Comparison of ENCODE assay signal across 9 cellular contexts in the genomic region with DNA sequence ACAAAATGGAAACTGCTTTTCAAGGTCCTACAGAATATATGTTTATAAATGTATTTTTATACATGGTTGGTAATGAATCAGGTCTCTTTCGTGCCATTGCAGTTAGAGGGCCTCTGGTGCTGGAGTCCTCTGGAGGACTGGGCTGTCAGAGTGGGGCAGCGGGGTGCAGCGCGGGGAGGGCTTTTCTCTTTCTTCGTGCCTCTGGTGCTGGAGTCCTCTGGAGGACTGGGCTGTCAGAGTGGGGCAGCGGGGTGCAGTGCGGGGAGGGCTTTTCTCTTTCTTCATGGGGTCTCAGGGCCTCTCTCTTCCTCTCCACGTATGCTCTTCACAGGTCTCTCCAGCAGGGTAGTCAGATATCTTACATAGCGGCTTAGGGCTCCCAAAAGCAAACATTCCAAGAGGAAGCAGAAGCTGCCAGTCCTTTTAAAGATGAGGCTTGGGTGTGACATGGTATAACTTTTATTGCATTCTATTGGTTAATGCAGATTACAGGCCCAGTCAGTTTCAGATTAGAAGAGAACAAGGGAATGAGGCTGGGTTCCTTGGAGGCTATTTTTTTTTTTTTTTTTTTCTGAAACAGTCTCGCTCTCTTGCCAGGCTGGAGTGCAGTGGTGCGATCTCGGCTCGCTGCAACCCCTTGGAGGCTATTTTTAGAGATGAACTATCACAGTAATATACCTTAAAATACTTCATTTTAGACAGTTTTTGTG. TPM values are rescaled to one million over a fixed set of nuclear protein-coding genes. Genes with fewer than 3 reads are reported as not detected.
DNase-seq lines count a peak whose midpoint lies in the region; ATAC-seq, FAIRE-seq and TF ChIP-seq lines count a peak whose summit lies in the region.
"Had no signal": no experiment of that assay in that cellular context is flagged by ENCODE, and none has a peak within 500 bp of the region (broad histone marks: within the 10 kb centered on the region; RNA-seq: fewer than 3 reads in every experiment).

No MANE protein-coding gene starts in this region.

- peaks cover 9% of the 10 kb centered on the region; the same call in 1 of the 2 replicates for H3K36me3 ChIP-seq in OCI-LY1 (ENCODE audit: insufficient read depth, low read length)
- peaks cover 2 to 4% of the 10 kb centered on the region in 2 experiments for H3K36me3 ChIP-seq in trophoblast cell (ENCODE audit: control insufficient read depth in 1 of 2, insufficient read depth in 2 of 2, low read length in 2 of 2)

- H3K9me3 ChIP-seq in OCI-LY1 (ENCODE audit: low read length), result no peaks in the 10 kb centered on the region
- peaks cover 2% of the 10 kb centered on the region for H3K9me3 ChIP-seq in trophoblast cell (ENCODE audit: insufficient read depth, low read depth, low read length)

- H3K14ac ChIP-seq in trophoblast cell (ENCODE audit: low read length), result no peak overlapping the region

- no peak overlapping the region for H4K12ac ChIP-seq in trophoblast cell (ENCODE audit: low read depth, low read length)

- DNase-seq in epithelial cell of prostate (ENCODE audit: low read depth, low spot score) (no peak), trophoblast cell (no peak), RCC 7860 (ENCODE audit: low spot score) (no peak), foreskin melanocyte (no peak), COLO668 (lab: John Stamatoyannopoulos, UW; ENCODE audit: unreplicated experiment) (no peak)
- DNase-seq: activated T-cell treated with anti-CD3 and anti-CD28 coated beads, Interleukin-2, amount 50 U/mL, for 4 hours had no signal

- peak overlapping the region; percentile 45; the same call in 1 of the 2 replicates for H3K9ac ChIP-seq in OCI-LY1 (ENCODE audit: low read length)
- no peak overlapping the region for H3K9ac ChIP-seq in trophoblast cell (ENCODE audit: low read length)

- H3K4ac ChIP-seq in trophoblast cell (ENCODE audit: low read depth, low read length), result no peak overlapping the region

- no peaks in the 10 kb centered on the region for H4K20me1 ChIP-seq in OCI-LY1 (ENCODE audit: insufficient read depth, low read length)

- no peak overlapping the region for H4K8ac ChIP-seq in trophoblast cell (ENCODE audit: low read depth, low read length)

- H2AK5ac ChIP-seq in trophoblast cell (ENCODE audit: low read length), result no peak overlapping the region

- peaks cover 34% of the 10 kb centered on the region for H3K4me1 ChIP-seq in OCI-LY1 (ENCODE audit: insufficient read depth, low read length, severe bottlenecking)
- H3K4me1 ChIP-seq in trophoblast cell (ENCODE audit: control insufficient read depth in 1 of 2, insufficient read depth in 2 of 2, low read length in 2 of 2), result peaks cover 3 to 8% of the 10 kb centered on the region in 2 experiments

- no peak overlapping the region for H3K23ac ChIP-seq in trophoblast cell (ENCODE audit: low read length)

- H3K9me2 ChIP-seq in OCI-LY1 (ENCODE audit: low read depth, low read length), result no peaks in the 10 kb centered on the region

- H2AFZ ChIP-seq in OCI-LY1 (ENCODE audit: low read length) (0 out of 2 replicates have a peak overlapping the region, but pooled peaks have one; percentile 46), trophoblast cell (ENCODE audit: insufficient read depth, low read length, poor library complexity) (no peak overlapping the region)

- H3K79me1 ChIP-seq in trophoblast cell (ENCODE audit: low read length), result peaks cover 9% of the 10 kb centered on the region

- peak overlapping the region; percentile 60 for H2BK120ac ChIP-seq in trophoblast cell (ENCODE audit: insufficient read depth, low read length, poor library complexity)

- TF ChIP-seq CTCF in OCI-LY1 (IDR thresholded peaks at IDR 0.05; ENCODE audit: low read length), result no peak

- H4K91ac ChIP-seq in trophoblast cell (ENCODE audit: low read depth, low read length), result no peak overlapping the region

- FAIRE-seq in RCC 7860 (lab: Jason Lieb, UNC), result no peak

- ATAC-seq in GM19463 (IDR thresholded peaks at IDR 0.05; ENCODE audit: unreplicated experiment) (peak; percentile 18), HG02642 (IDR thresholded peaks at IDR 0.05; ENCODE audit: poor library complexity, unreplicated experiment) (no peak)
- ATAC-seq: activated T-cell treated with anti-CD3 and anti-CD28 coated beads, Interleukin-2, amount 50 U/mL, for 4 hours had no signal

- H3K4me2 ChIP-seq in OCI-LY1 (ENCODE audit: low read length) (peak overlapping the region; percentile 74), trophoblast cell (ENCODE audit: low read length) (no peak overlapping the region)

- no peaks in the 10 kb centered on the region for H3K27me3 ChIP-seq in OCI-LY1 (ENCODE audit: insufficient read depth, low read length)
- H3K27me3 ChIP-seq in trophoblast cell (ENCODE audit: insufficient read depth, low read length), result no peaks in the 10 kb centered on the region

- H3K4me3 ChIP-seq in OCI-LY1 (ENCODE audit: low read depth, low read length, poor library complexity, severe bottlenecking) (peak overlapping the region; percentile 37), trophoblast cell (ENCODE audit: low read depth, low read length) (no peak overlapping the region)

- H3K79me2 ChIP-seq in OCI-LY1 (ENCODE audit: insufficient read depth, low read length) (no peaks in the 10 kb centered on the region; the same call in 1 of the 2 replicates), trophoblast cell (ENCODE audit: control insufficient read depth, insufficient read depth, low read length, poor library complexity) (peaks cover 2% of the 10 kb centered on the region)

- no CpG with 5 or more reads among the region's 13 CpGs for WGBS in trophoblast cell (ENCODE audit: extremely low coverage, insufficient coverage, insufficient read length)

- no peak overlapping the region for H2BK5ac ChIP-seq in trophoblast cell (ENCODE audit: low read depth, low read length, poor library complexity)

- H3F3A ChIP-seq in OCI-LY1 (ENCODE audit: insufficient read depth, low read length), result no peaks in the 10 kb centered on the region

- H3K18ac ChIP-seq in trophoblast cell (ENCODE audit: low read length), result no peak overlapping the region

- peak overlapping the region; percentile 58 for H2BK12ac ChIP-seq in trophoblast cell (ENCODE audit: low read length)

- peak overlapping the region; percentile 71 for H3K27ac ChIP-seq in OCI-LY1 (ENCODE audit: low read depth, low read length, poor library complexity, severe bottlenecking)
- peak overlapping the region; percentile 91 for H3K27ac ChIP-seq in epithelial cell of prostate
- no peak overlapping the region for H3K27ac ChIP-seq in trophoblast cell (ENCODE audit: low read depth, low read length)

RNA-seq across cellular contexts. Expression of a gene that starts 13.1 kb away (rescaled TPM):
- 19.6 and 20.8 TPM in 2 replicates for polyA plus RNA-seq in trophoblast cell (2013)

RNA-seq across cellular contexts. Expression of a gene that starts 13.8 kb away (rescaled TPM):
- 49.0 and 50.2 TPM in 2 replicates for polyA plus RNA-seq in trophoblast cell (2013)
